Comparison of ENCODE assay signal across 14 cellular contexts in the genomic region with DNA sequence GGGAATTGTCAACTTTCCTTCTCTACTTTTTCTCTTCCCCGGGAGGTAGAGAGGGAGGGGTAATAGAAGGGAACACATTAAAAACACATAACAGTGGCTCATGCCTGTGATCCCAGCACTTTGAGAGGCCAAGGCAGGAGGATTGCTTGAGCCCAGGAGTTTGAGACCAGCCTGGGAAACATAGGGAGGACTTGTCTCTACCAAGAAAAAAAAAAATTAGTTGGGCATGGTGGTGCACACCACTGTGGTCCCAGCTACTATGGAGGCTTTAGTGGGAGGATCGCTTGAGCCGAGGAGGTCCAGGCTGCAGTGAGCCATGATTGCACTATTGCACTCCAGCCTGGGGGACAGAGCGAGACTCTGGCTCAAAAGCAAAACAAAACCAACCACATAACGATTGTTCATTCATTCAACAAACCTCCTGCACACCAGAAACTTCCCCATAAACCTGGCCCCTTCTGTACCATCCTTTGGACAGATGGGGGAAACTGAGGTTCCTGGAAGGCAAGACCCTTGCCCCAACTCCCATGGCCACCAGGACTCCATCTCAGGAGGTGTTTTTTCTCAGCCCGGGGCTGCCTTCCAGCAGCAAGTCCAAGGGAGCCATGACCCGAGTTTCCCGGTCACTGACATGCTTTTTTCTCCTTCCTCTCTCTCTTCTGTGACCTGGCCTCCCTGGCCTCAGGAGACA. TPM values are rescaled to one million over a fixed set of nuclear protein-coding genes. Genes with fewer than 3 reads are reported as not detected.
A peak's percentile ranks its signal among the peaks of the same experiment; 100 is the strongest.
DNase-seq lines count a peak whose midpoint lies in the region; ATAC-seq and TF ChIP-seq lines count a peak whose summit lies in the region.
"Had no signal": no experiment of that assay in that cellular context is flagged by ENCODE, and none has a peak within 500 bp of the region (broad histone marks: within the 10 kb centered on the region; RNA-seq: fewer than 3 reads in every experiment).

No MANE protein-coding gene starts in this region.

- H3K27me3 ChIP-seq in fibroblast of lung (ENCODE audit: control insufficient read depth, insufficient read depth, low read length) (no peaks in the 10 kb centered on the region), osteoblast (ENCODE audit: insufficient read depth, low read length) (no peaks in the 10 kb centered on the region)
- H3K27me3 ChIP-seq: cardiac muscle cell, suprapubic skin had no signal

- peak; percentile 29 for DNase-seq in ELF-1 (ENCODE audit: low read depth, low spot score)
- no peak for DNase-seq in T-helper 17 cell
- no peak for DNase-seq in fibroblast of lung (ENCODE audit: low read depth in 2 of 2)
- DNase-seq in osteoblast (ENCODE audit: insufficient read length, low spot score, missing footprints), result peak; percentile 43
- DNase-seq in NOMO-1 treated with dmso at 0.1 percent for 144 hours (lab: John Stamatoyannopoulos, UW; ENCODE audit: unreplicated experiment), result no peak
- no peak for DNase-seq in LoVo (ENCODE audit: low spot score)
- DNase-seq: NCI-H146, SHP77 treated with DMSO at 0.1 percent for 48 hours had no signal

- no peak for TF ChIP-seq CTCF in fibroblast of lung (conservative IDR thresholded peaks at IDR 0.05 in 1 of 2, IDR thresholded peaks at IDR 0.05 in 1 of 2; ENCODE audit: low read depth in 1 of 2, low read length in 2 of 2)
- TF ChIP-seq CTCF in osteoblast (IDR thresholded peaks at IDR 0.05; ENCODE audit: extremely low read depth, low read depth, low read length), result no peak

- peaks cover 18% of the 10 kb centered on the region for H3K27me3 Mint-ChIP-seq in T-helper 17 cell

- H3K79me2 ChIP-seq in fibroblast of lung (ENCODE audit: control insufficient read depth, insufficient read depth, low read length) (peaks cover 59% of the 10 kb centered on the region), osteoblast (ENCODE audit: insufficient read depth, low read length) (peaks cover 51% of the 10 kb centered on the region)

- no peaks in the 10 kb centered on the region for H4K20me1 ChIP-seq in fibroblast of lung (ENCODE audit: control insufficient read depth, extremely low read depth, insufficient read depth, low read length)
- peaks cover 5% of the 10 kb centered on the region for H4K20me1 ChIP-seq in osteoblast (ENCODE audit: insufficient read depth, low read length)

- no peaks in the 10 kb centered on the region for H3K36me3 ChIP-seq in fibroblast of lung (ENCODE audit: control insufficient read depth, insufficient read depth, low read length)
- peaks cover 8% of the 10 kb centered on the region for H3K36me3 ChIP-seq in osteoblast (ENCODE audit: insufficient read depth, low read length)
- H3K36me3 ChIP-seq: cardiac muscle cell had no signal

- no peak overlapping the region for H2AFZ ChIP-seq in fibroblast of lung (ENCODE audit: low read length)
- H2AFZ ChIP-seq in osteoblast (ENCODE audit: low read length), result no peak overlapping the region

- H3K4me3 ChIP-seq in fibroblast of lung (replicated peaks in 1 of 4; ENCODE audit: control extremely low read depth in 1 of 4, insufficient read depth in 1 of 4, low read depth in 3 of 4, low read length in 4 of 4) (no peak overlapping the region), osteoblast (ENCODE audit: insufficient read depth, low read length) (peak overlapping the region; percentile 40)
- H3K4me3 ChIP-seq: cardiac muscle cell had no signal

- H3K27ac Mint-ChIP-seq in T-helper 17 cell, result peak overlapping the region; percentile 97

- H3K9me3 ChIP-seq in T-helper 17 cell (ENCODE audit: control insufficient read depth, low read length, poor library complexity, severe bottlenecking) (no peaks in the 10 kb centered on the region), fibroblast of lung (ENCODE audit: control insufficient read depth, insufficient read depth, low read depth, low read length) (no peaks in the 10 kb centered on the region), osteoblast (ENCODE audit: low read depth, low read length) (no peaks in the 10 kb centered on the region)
- H3K9me3 ChIP-seq: suprapubic skin had no signal

- H3K27ac ChIP-seq in fibroblast of lung (ENCODE audit: insufficient read depth, low read length), result no peak overlapping the region
- H3K27ac ChIP-seq in osteoblast (ENCODE audit: low read depth, low read length), result no peak overlapping the region
- H3K27ac ChIP-seq: cardiac muscle cell, HL-60, suprapubic skin had no signal

- H3K4me2 ChIP-seq in fibroblast of lung (ENCODE audit: extremely low read depth, insufficient read depth, low read length) (peak overlapping the region; percentile 0), osteoblast (ENCODE audit: insufficient read depth, low read length) (peak overlapping the region; percentile 100)

- H3K4me1 ChIP-seq in fibroblast of lung (ENCODE audit: control insufficient read depth, extremely low read depth, insufficient read depth, low read length) (peaks cover 8% of the 10 kb centered on the region), osteoblast (ENCODE audit: insufficient read depth, low read length) (peaks cover 18% of the 10 kb centered on the region)

- ATAC-seq in T-helper 17 cell (no peak), HG03521 (IDR thresholded peaks at IDR 0.05; ENCODE audit: unreplicated experiment) (no peak), GM18498 (IDR thresholded peaks at IDR 0.05; ENCODE audit: unreplicated experiment) (no peak)

- peaks cover 12% of the 10 kb centered on the region for H3K36me3 Mint-ChIP-seq in T-helper 17 cell (ENCODE audit: low read depth)

- peaks cover 50% of the 10 kb centered on the region for H3K4me1 Mint-ChIP-seq in T-helper 17 cell

- no peak overlapping the region for H3K9ac ChIP-seq in fibroblast of lung (ENCODE audit: insufficient read depth, low read length)

- peak overlapping the region; percentile 95 for H3K4me3 Mint-ChIP-seq in T-helper 17 cell

RNA-seq across cellular contexts. Expression of gene FOSB, which starts 4.2 kb away (rescaled TPM):
- total RNA-seq in T-helper 17 cell, result 1,000 to 10,000 TPM in 1 of 2 donors, 100 to 1,000 TPM in 1; 967 to 2,209 TPM
- total RNA-seq in fibroblast of lung, result 9.5 and 24.9 TPM in 2 replicates
- polyA plus RNA-seq in fibroblast of lung, result 2.8 and 48.6 TPM in 2 replicates
- 4.6 and 43.1 TPM in 2 replicates for polyA plus RNA-seq in fibroblast of lung (2012)
- 20.3 and 218 TPM in 2 replicates for polyA minus RNA-seq in fibroblast of lung (ENCODE audit: low replicate concordance)
- 3.3 and 3.8 TPM in 2 replicates for total RNA-seq in osteoblast

RNA-seq across cellular contexts. Expression of gene RTN2, which starts 24.8 kb away (rescaled TPM):
- total RNA-seq in T-helper 17 cell, result 1 to 10 TPM; 2.3 to 6.2 TPM
- total RNA-seq in fibroblast of lung, result 5.1 and 7.9 TPM in 2 replicates
- polyA plus RNA-seq in fibroblast of lung, result 8.9 and 11.7 TPM in 2 replicates
- 19.8 and 23.8 TPM in 2 replicates for polyA plus RNA-seq in fibroblast of lung (2012)
- polyA minus RNA-seq in fibroblast of lung (ENCODE audit: low replicate concordance), result 15.0 and 45.2 TPM in 2 replicates
- total RNA-seq in osteoblast, result 6.2 TPM in 2 replicates

RNA-seq across cellular contexts. Expression of gene PPM1N, which starts 26.2 kb away (rescaled TPM):
- total RNA-seq in T-helper 17 cell (1 to 10 TPM; 3.8 to 8.5 TPM), fibroblast of lung (1.8 and 2.8 TPM in 2 replicates), osteoblast (0.29 and 0.36 TPM in 2 replicates)
- polyA plus RNA-seq in fibroblast of lung, result 2.3 and 2.6 TPM in 2 replicates
- polyA plus RNA-seq in fibroblast of lung (2012), result 3.1 and 3.2 TPM in 2 replicates
- polyA minus RNA-seq in fibroblast of lung (ENCODE audit: low replicate concordance), result not detected in 2 replicates
- total RNA-seq: lung microvascular endothelial cell had no signal

RNA-seq across cellular contexts. Expression of gene VASP, which starts 35.3 kb away (rescaled TPM):
- total RNA-seq in T-helper 17 cell, result 100 to 1,000 TPM in 1 of 2 donors, 10 to 100 TPM in 1; 99.7 to 101 TPM
- 33.1 and 40.3 TPM in 2 replicates for total RNA-seq in fibroblast of lung
- 62.3 and 67.9 TPM in 2 replicates for polyA plus RNA-seq in fibroblast of lung
- polyA plus RNA-seq in fibroblast of lung (2012), result 74.5 and 87.1 TPM in 2 replicates
- polyA minus RNA-seq in fibroblast of lung (ENCODE audit: low replicate concordance), result 70.0 and 82.2 TPM in 2 replicates
- 50.1 and 71.3 TPM in 2 replicates for total RNA-seq in osteoblast

RNA-seq across cellular contexts. Expression of gene ERCC1, which starts 48.3 kb away (rescaled TPM):
- total RNA-seq in T-helper 17 cell (10 to 100 TPM; 28.4 to 36.2 TPM), fibroblast of lung (81.1 and 81.4 TPM in 2 replicates), osteoblast (88.4 and 96.3 TPM in 2 replicates)
- polyA plus RNA-seq in fibroblast of lung, result 49.3 and 69.6 TPM in 2 replicates
- polyA plus RNA-seq in fibroblast of lung (2012), result 104 and 125 TPM in 2 replicates
- polyA minus RNA-seq in fibroblast of lung (ENCODE audit: low replicate concordance), result 181 and 256 TPM in 2 replicates

Comparison
In these comparisons a context has a peak if more than half of its experiments do, and no peak if none do; other contexts are left out.
1. DNase-seq: peak in ELF-1 (single experiment) and osteoblast (single experiment); none in T-helper 17 cell (0 of 3), fibroblast of lung (0 of 2), NOMO-1 treated with dmso at 0.1 percent for 144 hours (single experiment) and LoVo (single experiment).
2. RNA of gene FOSB, which starts 4.2 kb away (total RNA-seq): 967 to 2,209 TPM in T-helper 17 cell; 9.5 to 24.9 TPM in fibroblast of lung and 3.3 to 3.8 TPM in osteoblast; every median in the first group is over 10 times any median in the second.